In genomic region chr18:3401669-3402620, GRCh38 we compare ENCODE assay signal across 1 cellular context.
A peak's percentile ranks its signal among the peaks of the same experiment; 100 is the strongest.
TF ChIP-seq lines count a peak whose summit lies in the region.

No MANE protein-coding gene starts in this region.

TF ChIP-seq in GM12878, 131 proteins besides CTCF, POLR2A, EP300 and RAD21 (continued from another document and continues in another):
- no peak for TF ChIP-seq E4F1 (IDR thresholded peaks at IDR 0.05; ENCODE audit: borderline replicate concordance, partially characterized antibody)
- TF ChIP-seq NRF1 (conservative IDR thresholded peaks at IDR 0.05; ENCODE audit: low read depth, low read length): no peak
- no peak for TF ChIP-seq POLR2AphosphoS5 (IDR thresholded peaks at IDR 0.05; ENCODE audit: low read length)
- peak; percentile 95 for TF ChIP-seq PKNOX1 (IDR thresholded peaks at IDR 0.05)
- no peak for TF ChIP-seq ASH2L (IDR thresholded peaks at IDR 0.05; ENCODE audit: borderline replicate concordance, low read depth)
- no peak for TF ChIP-seq EZH2 (IDR thresholded peaks at IDR 0.05; ENCODE audit: borderline replicate concordance, control insufficient read depth, low read depth, low read length)
- TF ChIP-seq HDAC6 (IDR thresholded peaks at IDR 0.05; ENCODE audit: unreplicated experiment): no peak
- peak; percentile 67; the same call in 1 of the 2 replicates for TF ChIP-seq ZNF217 (IDR thresholded peaks at IDR 0.05)
- TF ChIP-seq ZSCAN29 (IDR thresholded peaks at IDR 0.05): no peak
- TF ChIP-seq RUNX3 (IDR thresholded peaks at IDR 0.05; ENCODE audit: low read length): peak; percentile 84
- TF ChIP-seq PAX5 (IDR thresholded peaks at IDR 0.05; ENCODE audit: borderline replicate concordance, low read depth, low read length): no peak
- TF ChIP-seq KLF5 (IDR thresholded peaks at IDR 0.05; ENCODE audit: partially characterized antibody): no peak
- no peak for TF ChIP-seq HDAC2 (IDR thresholded peaks at IDR 0.05)
- TF ChIP-seq SUPT20H (IDR thresholded peaks at IDR 0.05; ENCODE audit: borderline replicate concordance, control insufficient read depth, low read depth, low read length): no peak
- peak; percentile 26 to 32; a peak in 1 of 4 replicates for TF ChIP-seq IKZF2 (IDR thresholded peaks at IDR 0.05)
- TF ChIP-seq SMC3 (IDR thresholded peaks at IDR 0.05; ENCODE audit: borderline replicate concordance, low read length): no peak
- TF ChIP-seq ZNF384 (IDR thresholded peaks at IDR 0.05; ENCODE audit: borderline replicate concordance, low read depth, low read length): no peak
- TF ChIP-seq SRF (IDR thresholded peaks at IDR 0.05; ENCODE audit: low read depth in 2 of 2, low read length in 2 of 2): no peak
- no peak for TF ChIP-seq SIX5 (IDR thresholded peaks at IDR 0.05; ENCODE audit: low read depth, low read length, severe bottlenecking)
- no peak for TF ChIP-seq RELB (IDR thresholded peaks at IDR 0.05; ENCODE audit: low read depth)
- TF ChIP-seq TARDBP (IDR thresholded peaks at IDR 0.05; ENCODE audit: borderline replicate concordance): no peak
- no peak for TF ChIP-seq MTA3 (IDR thresholded peaks at IDR 0.05; ENCODE audit: borderline replicate concordance, low read length)
- no peak for TF ChIP-seq CEBPB (IDR thresholded peaks at IDR 0.05; ENCODE audit: borderline replicate concordance in 1 of 2, low read depth in 2 of 2, low read length in 2 of 2)
- TF ChIP-seq ATF2 (IDR thresholded peaks at IDR 0.05; ENCODE audit: low read length): no peak; the same call in none of the 2 replicates
- peak; percentile 87; the same call in 2 of the 3 replicates for TF ChIP-seq POU2F2 (IDR thresholded peaks at IDR 0.05; ENCODE audit: borderline replicate concordance, low read depth, low read length)
- TF ChIP-seq CEBPZ (IDR thresholded peaks at IDR 0.05; ENCODE audit: low read depth, low read length): no peak
- no peak for TF ChIP-seq E2F8 (IDR thresholded peaks at IDR 0.05; ENCODE audit: low read depth, partially characterized antibody)
- TF ChIP-seq IRF4 (IDR thresholded peaks at IDR 0.05; ENCODE audit: low read depth, low read length): peak; percentile 53; the same call in 1 of the 2 replicates
- TF ChIP-seq REST (IDR thresholded peaks at IDR 0.05; ENCODE audit: low read depth, low read length): no peak
- no peak for TF ChIP-seq NR2C1 (IDR thresholded peaks at IDR 0.05)
- TF ChIP-seq BMI1 (IDR thresholded peaks at IDR 0.05; ENCODE audit: borderline replicate concordance): no peak
- no peak for TF ChIP-seq MTA2 (IDR thresholded peaks at IDR 0.05; ENCODE audit: low read depth)
- no peak for TF ChIP-seq SMAD1 (IDR thresholded peaks at IDR 0.05; ENCODE audit: low read depth, partially characterized antibody)
- TF ChIP-seq ZNF207 (IDR thresholded peaks at IDR 0.05; ENCODE audit: borderline replicate concordance): no peak
- TF ChIP-seq PML (IDR thresholded peaks at IDR 0.05; ENCODE audit: low read length): no peak
- peak; percentile 91 for TF ChIP-seq SPI1 (IDR thresholded peaks at IDR 0.05; ENCODE audit: borderline replicate concordance, insufficient read depth, low read depth, low read length)
- no peak for TF ChIP-seq RBBP5 (conservative IDR thresholded peaks at IDR 0.05)
- no peak for TF ChIP-seq ATF7 (IDR thresholded peaks at IDR 0.05; ENCODE audit: low read depth)
- TF ChIP-seq NFXL1 (IDR thresholded peaks at IDR 0.05; ENCODE audit: borderline replicate concordance): no peak
- no peak for TF ChIP-seq KAT2A (conservative IDR thresholded peaks at IDR 0.05; ENCODE audit: control insufficient read depth, low read depth, low read length)
- TF ChIP-seq MXI1 (IDR thresholded peaks at IDR 0.05; ENCODE audit: low read depth, low read length): no peak
- no peak for TF ChIP-seq CHD2 (IDR thresholded peaks at IDR 0.05; ENCODE audit: borderline replicate concordance, low read depth, low read length)
- TF ChIP-seq ZBED1 (IDR thresholded peaks at IDR 0.05; ENCODE audit: borderline replicate concordance): no peak; the same call in 1 of the 2 replicates
- no peak for TF ChIP-seq MLLT1 (IDR thresholded peaks at IDR 0.05)
- TF ChIP-seq ZNF24 (IDR thresholded peaks at IDR 0.05): no peak
- no peak for TF ChIP-seq USF1 (IDR thresholded peaks at IDR 0.05; ENCODE audit: borderline replicate concordance, extremely low read length, insufficient read depth, low read depth, low read length)
- TF ChIP-seq BHLHE40 (IDR thresholded peaks at IDR 0.05; ENCODE audit: borderline replicate concordance in 1 of 2, low read depth in 2 of 2, low read length in 1 of 2): no peak
